Comparison of ENCODE assay signal across 10 cellular contexts in genomic region chr13:40963927-40964326, GRCh38. TPM values are rescaled to one million over a fixed set of nuclear protein-coding genes. Genes with fewer than 3 reads are reported as not detected.
DNase-seq lines count a peak whose midpoint lies in the region; ATAC-seq and TF ChIP-seq lines count a peak whose summit lies in the region.
"Had no signal": no experiment of that assay in that cellular context is flagged by ENCODE, and none has a peak within 500 bp of the region (broad histone marks: within the 10 kb centered on the region; RNA-seq: fewer than 3 reads in every experiment).

No MANE protein-coding gene starts in this region.

- H3K4me3 ChIP-seq in CD4-positive, alpha-beta memory T cell (ENCODE audit: low read length in 2 of 2): no peak overlapping the region
- H3K4me3 ChIP-seq in HEK293 (ENCODE audit: low read depth, low read length) (no peak overlapping the region), lower lobe of right lung (no peak overlapping the region)

- POLR2A ChIA-PET in CD4-positive, alpha-beta memory T cell (lab: Charles Lee; ENCODE audit: partially characterized antibody): interaction anchor here (8.3 to 19.9 kb wide), 2 partner anchors 17 to 52 kb away, joined by 37 to 226 read pairs; partner anchors contain the start of gene ELF1
- POLR2A ChIA-PET in HEK293 (lab: Yijun Ruan, JAX): no interaction called here

- H3K27me3 ChIP-seq in CD4-positive, alpha-beta memory T cell (ENCODE audit: insufficient read depth, low read length): no peaks in the 10 kb centered on the region
- no peaks in the 10 kb centered on the region for H3K27me3 ChIP-seq in lower lobe of right lung (ENCODE audit: low read depth)

- H3K36me3 ChIP-seq in CD4-positive, alpha-beta memory T cell (ENCODE audit: insufficient read depth, low read length): peaks cover 5% of the 10 kb centered on the region
- H3K36me3 ChIP-seq in HEK293 (ENCODE audit: control insufficient read depth in 2 of 2, insufficient read depth in 1 of 2, low read length in 2 of 2): no peaks in the 10 kb centered on the region; a peak in 1 of 3 replicates
- H3K36me3 ChIP-seq in lower lobe of right lung: peaks cover 10% of the 10 kb centered on the region

- peak overlapping the region in 6 of 8 donors; percentile 13 to 78 (median 60) for H3K4me3 Mint-ChIP-seq in CD4-positive, alpha-beta memory T cell
- no peak overlapping the region for H3K4me3 Mint-ChIP-seq in activated naive CD8-positive, alpha-beta T cell treated with anti-CD3 and anti-CD28 coated beads, Interleukin-2, amount 50 U/mL, for 24 hours
- H3K4me3 Mint-ChIP-seq: nephron had no signal

- TF ChIP-seq CTCF in HEK293 (tag by site-specific recombination; IDR thresholded peaks at IDR 0.05) (no peak), lower lobe of right lung (IDR thresholded peaks at IDR 0.05) (no peak)

- no peaks in the 10 kb centered on the region for H3K27me3 Mint-ChIP-seq in CD4-positive, alpha-beta memory T cell
- no peaks in the 10 kb centered on the region for H3K27me3 Mint-ChIP-seq in activated naive CD8-positive, alpha-beta T cell treated with anti-CD3 and anti-CD28 coated beads, Interleukin-2, amount 50 U/mL, for 24 hours

- peaks cover 92% of the 10 kb centered on the region for H3K4me1 ChIP-seq in CD4-positive, alpha-beta memory T cell (ENCODE audit: insufficient read depth, low read length)
- no peaks in the 10 kb centered on the region for H3K4me1 ChIP-seq in HEK293 (ENCODE audit: control insufficient read depth, insufficient read depth, low read length)
- peaks cover 87% of the 10 kb centered on the region for H3K4me1 ChIP-seq in lower lobe of right lung

- intact Hi-C loops in CD4-positive, alpha-beta memory T cell (cut with micrococcal nuclease): no loop called here
- intact Hi-C loops in lower lobe of right lung (cut with DNase I): no loop called here

- H3K9me3 Mint-ChIP-seq in CD4-positive, alpha-beta memory T cell: no peaks in the 10 kb centered on the region
- no peaks in the 10 kb centered on the region for H3K9me3 Mint-ChIP-seq in activated naive CD8-positive, alpha-beta T cell treated with anti-CD3 and anti-CD28 coated beads, Interleukin-2, amount 50 U/mL, for 24 hours
- H3K9me3 Mint-ChIP-seq: nephron had no signal

- CTCF ChIA-PET in CD4-positive, alpha-beta memory T cell (lab: Charles Lee; ENCODE audit: partially characterized antibody): interaction anchor here (1.4 to 2.6 kb wide), 2 partner anchors 10 to 91 kb away, joined by 5 to 6 read pairs; no protein-coding TSS in a partner anchor
- CTCF ChIA-PET in HEK293 (lab: Yijun Ruan, JAX): no interaction called here

- H3K4me1 Mint-ChIP-seq in CD4-positive, alpha-beta memory T cell: peaks cover 65 to 95% (median 80%) of the 10 kb centered on the region in 4 donors
- peaks cover 90% of the 10 kb centered on the region for H3K4me1 Mint-ChIP-seq in activated naive CD8-positive, alpha-beta T cell treated with anti-CD3 and anti-CD28 coated beads, Interleukin-2, amount 50 U/mL, for 24 hours
- H3K4me1 Mint-ChIP-seq: nephron had no signal

- TF ChIP-seq POLR2A in GM18505 (IDR thresholded peaks at IDR 0.05; ENCODE audit: borderline replicate concordance, extremely low read depth, insufficient read depth, insufficient read length): no peak

- no peaks in the 10 kb centered on the region for H3K9me3 ChIP-seq in CD4-positive, alpha-beta memory T cell (ENCODE audit: control insufficient read depth in 1 of 2, low read length in 2 of 2)
- H3K9me3 ChIP-seq in HEK293 (ENCODE audit: control insufficient read depth, insufficient read depth, low read depth, low read length): no peaks in the 10 kb centered on the region
- H3K9me3 ChIP-seq in lower lobe of right lung: no peaks in the 10 kb centered on the region

- peak overlapping the region in 5 of 7 donors; percentile 13 to 73 (median 45) for H3K27ac Mint-ChIP-seq in CD4-positive, alpha-beta memory T cell
- peak overlapping the region; percentile 21 for H3K27ac Mint-ChIP-seq in activated naive CD8-positive, alpha-beta T cell treated with anti-CD3 and anti-CD28 coated beads, Interleukin-2, amount 50 U/mL, for 24 hours
- H3K27ac Mint-ChIP-seq: nephron had no signal

- no peak for DNase-seq in CD4-positive, alpha-beta memory T cell
- DNase-seq in activated naive CD8-positive, alpha-beta T cell treated with anti-CD3 and anti-CD28 coated beads, Interleukin-2, amount 50 U/mL, for 24 hours: no peak
- DNase-seq in lower lobe of right lung (no peak), SW 1271 (lab: John Stamatoyannopoulos, UW) (no peak)
- DNase-seq in stimulated activated CD4-positive, alpha-beta T cell treated with anti-CD3 and anti-CD28 coated beads, Interleukin-2, amount 100 ng/mL, for 24 hours: no peak
- DNase-seq: SHP77 had no signal

- ATAC-seq in activated naive CD8-positive, alpha-beta T cell treated with anti-CD3 and anti-CD28 coated beads, Interleukin-2, amount 50 U/mL, for 24 hours: no peak
- ATAC-seq in lower lobe of right lung: peak; percentile 54 to 72
- ATAC-seq in GM18505 (IDR thresholded peaks at IDR 0.05; ENCODE audit: unreplicated experiment): no peak
- no peak for ATAC-seq in HG03159 (IDR thresholded peaks at IDR 0.05; ENCODE audit: unreplicated experiment)

- no peak overlapping the region for H3K27ac ChIP-seq in CD4-positive, alpha-beta memory T cell (ENCODE audit: low read depth, low read length)
- H3K27ac ChIP-seq in HEK293 (ENCODE audit: extremely low read depth, low read depth, low read length) (no peak overlapping the region), lower lobe of right lung (no peak overlapping the region)

- H3K36me3 Mint-ChIP-seq in CD4-positive, alpha-beta memory T cell: peaks cover 12 to 44% of the 10 kb centered on the region in 2 donors
- peaks cover 15% of the 10 kb centered on the region for H3K36me3 Mint-ChIP-seq in activated naive CD8-positive, alpha-beta T cell treated with anti-CD3 and anti-CD28 coated beads, Interleukin-2, amount 50 U/mL, for 24 hours (ENCODE audit: low read depth)

TF ChIP-seq in HEK293, 187 proteins besides CTCF, POLR2A, EP300 and RAD21:
- TF ChIP-seq ZNF335 (tag by site-specific recombination; conservative IDR thresholded peaks at IDR 0.05) (no peak), ZBTB17 (tag by site-specific recombination; IDR thresholded peaks at IDR 0.05) (peak; percentile 28; the same call in 1 of the 2 replicates), ZNF600 (tag by site-specific recombination; IDR thresholded peaks at IDR 0.05) (0 out of 2 replicates have a peak, but pooled peaks have one; percentile 38)

RNA-seq across cellular contexts. Expression of gene ELF1, which starts 55.2 kb away (rescaled TPM):
- 100 to 1,000 TPM; 188 to 192 TPM for total RNA-seq in CD4-positive, alpha-beta memory T cell
- polyA plus RNA-seq in CD4-positive, alpha-beta memory T cell: 100 to 1,000 TPM; 136 to 149 TPM
- total RNA-seq in lower lobe of right lung: 98.1 TPM

Comparison
In these comparisons a context has a peak if more than half of its experiments do, and no peak if none do; other contexts are left out.
1. ATAC-seq: peak in lower lobe of right lung (2 of 2); none in activated naive CD8-positive, alpha-beta T cell treated with anti-CD3 and anti-CD28 coated beads, Interleukin-2, amount 50 U/mL, for 24 hours (single experiment), GM18505 (single experiment) and HG03159 (single experiment).